Comparison of ENCODE assay signal across 19 cellular contexts in genomic region chr16:53176434-53176833, GRCh38.
DNase-seq lines count a peak whose midpoint lies in the region; ATAC-seq, FAIRE-seq and TF ChIP-seq lines count a peak whose summit lies in the region.
"Had no signal": no experiment of that assay in that cellular context is flagged by ENCODE, and none has a peak within 500 bp of the region (broad histone marks: within the 10 kb centered on the region; RNA-seq: fewer than 3 reads in every experiment).

No MANE protein-coding gene starts in this region.

- H3K4me2 ChIP-seq in OCI-LY3 (ENCODE audit: low read length) (peak overlapping the region; percentile 28), K562 (ENCODE audit: insufficient read depth, low read length) (no peak overlapping the region), mammary epithelial cell (ENCODE audit: insufficient read depth, low read depth, low read length) (no peak overlapping the region)

- POLR2A ChIA-PET in K562 (lab: Yijun Ruan, JAX): interaction anchor here (0.6 kb wide), 1 partner anchor 81 kb away, joined by 3 read pairs; no protein-coding TSS in a partner anchor

- dilution Hi-C loops in mammary epithelial cell (cut with HindIII; ENCODE audit: low sequenced_read_pairs): no loop called here

- intact Hi-C loops in K562 (cut with micrococcal nuclease) (no loop called here), mammary epithelial cell (cut with micrococcal nuclease) (no loop called here)

- in situ Hi-C loops in K562 (cut with MboI): no loop called here
- in situ Hi-C loops in mammary epithelial cell (cut with MboI; ENCODE audit: low sequenced_read_pairs in 2 of 2): no loop called here

- FAIRE-seq in GM12891 (lab: Jason Lieb, UNC) (no peak), GM18507 (lab: Jason Lieb, UNC) (peak; percentile 35), K562 (lab: Jason Lieb, UNC) (peak; percentile 23)
- FAIRE-seq: GM19239, H1 had no signal

- H3K27ac ChIP-seq in OCI-LY3 (ENCODE audit: low read length) (no peak overlapping the region), K562 (ENCODE audit: extremely low read depth, low read depth, low read length) (no peak overlapping the region), mammary epithelial cell (ENCODE audit: insufficient read depth, low read depth, low read length) (no peak overlapping the region)
- H3K27ac ChIP-seq: GM23248 had no signal

- H3K79me2 ChIP-seq in OCI-LY3 (ENCODE audit: low read length) (peaks cover 59% of the 10 kb centered on the region), K562 (ENCODE audit: control insufficient read depth, insufficient read depth, low read length) (peaks cover 52% of the 10 kb centered on the region), mammary epithelial cell (ENCODE audit: insufficient read depth, low read length) (peaks cover 48% of the 10 kb centered on the region)

- TF ChIP-seq RAD21 in K562 (CRISPR knock-in tag; conservative IDR thresholded peaks at IDR 0.05 in 1 of 2, IDR thresholded peaks at IDR 0.05 in 1 of 2): no peak

- BruUV-seq in K562 (replicated peaks; lab: Mats Ljungman, UMichigan) (no TSS peak), mammary epithelial cell (replicated peaks; lab: Mats Ljungman, UMichigan) (no TSS peak)

- peaks cover 55% of the 10 kb centered on the region for H4K20me1 ChIP-seq in OCI-LY3 (ENCODE audit: insufficient read depth, low read length)
- no peaks in the 10 kb centered on the region for H4K20me1 ChIP-seq in K562 (replicated peaks; ENCODE audit: control insufficient read depth, insufficient read depth, low read length)
- no peaks in the 10 kb centered on the region for H4K20me1 ChIP-seq in mammary epithelial cell (ENCODE audit: insufficient read depth, low read length)

- H3K9me3 ChIP-seq in OCI-LY3 (ENCODE audit: insufficient read depth, low read length) (no peaks in the 10 kb centered on the region), K562 (replicated peaks; ENCODE audit: control insufficient read depth, insufficient read depth, low read depth, low read length) (no peaks in the 10 kb centered on the region), mammary epithelial cell (replicated peaks; ENCODE audit: insufficient read depth, low read length) (no peaks in the 10 kb centered on the region)

- H3K9ac ChIP-seq in OCI-LY3 (ENCODE audit: low read length): no peak overlapping the region
- no peak overlapping the region for H3K9ac ChIP-seq in K562 (ENCODE audit: insufficient read depth in 1 of 2, low read depth in 2 of 2, low read length in 2 of 2)
- H3K9ac ChIP-seq in mammary epithelial cell (ENCODE audit: insufficient read depth, low read length): no peak overlapping the region
- H3K9ac ChIP-seq: GM23248 had no signal

- CTCF ChIA-PET in K562 (lab: Yijun Ruan, JAX; ENCODE audit: low intra/inter-chr PET ratio): no interaction called here
- CTCF ChIA-PET in mammary epithelial cell (lab: Charles Lee; ENCODE audit: low non-redundant PET): no interaction called here

- H2AFZ ChIP-seq in OCI-LY3 (ENCODE audit: low read depth, low read length) (no peak overlapping the region), K562 (ENCODE audit: low read depth, low read length) (no peak overlapping the region), mammary epithelial cell (ENCODE audit: low read depth, low read length) (no peak overlapping the region)
- H2AFZ ChIP-seq: GM23248 had no signal

- H3K36me3 ChIP-seq in OCI-LY3 (replicated peaks; ENCODE audit: low read depth, low read length): peaks cover 34% of the 10 kb centered on the region
- H3K36me3 ChIP-seq in K562 (ENCODE audit: control insufficient read depth, insufficient read depth, low read length): peaks cover 11% of the 10 kb centered on the region; the same call in 2 of the 3 replicates
- H3K36me3 ChIP-seq in mammary epithelial cell (ENCODE audit: insufficient read depth, low read length): peaks cover 6% of the 10 kb centered on the region

- no peak overlapping the region for H3K4me3 ChIP-seq in OCI-LY3 (ENCODE audit: low read length)
- no peak overlapping the region for H3K4me3 ChIP-seq in K562
- no peak overlapping the region for H3K4me3 ChIP-seq in mammary epithelial cell (replicated peaks in 1 of 3; ENCODE audit: insufficient read depth in 1 of 3, low read depth in 2 of 3, low read length in 3 of 3)
- H3K4me3 ChIP-seq: GM23248 had no signal

- H3K27me3 ChIP-seq in OCI-LY3 (ENCODE audit: low read depth, low read length) (no peaks in the 10 kb centered on the region), K562 (ENCODE audit: control insufficient read depth in 2 of 2, insufficient read depth in 2 of 2, low read length in 2 of 2) (no peaks in the 10 kb centered on the region), mammary epithelial cell (ENCODE audit: insufficient read depth, low read length) (no peaks in the 10 kb centered on the region)

- DNase-seq in GM12891 (ENCODE audit: insufficient read length, low spot score) (no peak), GM18507 (ENCODE audit: extremely low spot score, insufficient read length, low read depth) (no peak), K562 (ENCODE audit: extremely low read depth in 1 of 4, low spot score in 3 of 4) (no peak), SKM-1 treated with dmso at 0.1 percent for 144 hours (lab: John Stamatoyannopoulos, UW; ENCODE audit: unreplicated experiment) (no peak), mammary epithelial cell (no peak)
- no peak for DNase-seq in activated CD4-positive, alpha-beta T cell treated with anti-CD3 and anti-CD28 coated beads, Interleukin-2, amount 50 U/mL, for 48 hours
- DNase-seq: C1 segment of cervical spinal cord; Calu3; CD4-positive, alpha-beta memory T cell; COR-L47; DMS53; DMS79 treated with DMSO at 0.1 percent for 48 hours; GF-D8; GM23248; H7; HCEC 1CT had no signal

- no peak for TF ChIP-seq EP300 in K562 (IDR thresholded peaks at IDR 0.05; ENCODE audit: low read length)

- TF ChIP-seq POLR2A in GM12891 (IDR thresholded peaks at IDR 0.05; ENCODE audit: low read depth, low read length): no peak
- TF ChIP-seq POLR2A in K562 (conservative IDR thresholded peaks at IDR 0.05): no peak

- H3K9me1 ChIP-seq in K562 (ENCODE audit: control insufficient read depth, insufficient read depth, low read length): no peaks in the 10 kb centered on the region

- H3K4me1 ChIP-seq in OCI-LY3 (ENCODE audit: low read length) (peaks cover 28% of the 10 kb centered on the region), K562 (replicated peaks in 1 of 2; ENCODE audit: control insufficient read depth in 2 of 2, insufficient read depth in 2 of 2, low read length in 2 of 2) (no peaks in the 10 kb centered on the region), mammary epithelial cell (ENCODE audit: insufficient read depth, low read length) (no peaks in the 10 kb centered on the region)

- no peak for TF ChIP-seq CTCF in OCI-LY3 (IDR thresholded peaks at IDR 0.05; ENCODE audit: low read depth, low read length)
- TF ChIP-seq CTCF in K562 (IDR thresholded peaks at IDR 0.05 in 2 of 3, conservative IDR thresholded peaks at IDR 0.05 in 1 of 3; ENCODE audit: insufficient read depth in 2 of 3, low read depth in 1 of 3, low read length in 3 of 3): no peak
- TF ChIP-seq CTCF in mammary epithelial cell (conservative IDR thresholded peaks at IDR 0.05 in 1 of 2, IDR thresholded peaks at IDR 0.05 in 1 of 2; ENCODE audit: extremely low read depth in 1 of 2, insufficient read depth in 1 of 2, low read depth in 1 of 2, low read length in 2 of 2): no peak

- no peak for ATAC-seq in K562

TF ChIP-seq in GM12891, 5 proteins besides CTCF, POLR2A, EP300 and RAD21:
- TF ChIP-seq TAF1 (IDR thresholded peaks at IDR 0.05; ENCODE audit: low read depth, low read length) (no peak), SPI1 (IDR thresholded peaks at IDR 0.05; ENCODE audit: low read depth, low read length) (peak; percentile 59)

TF ChIP-seq in K562, 482 proteins besides CTCF, POLR2A, EP300 and RAD21:
- TF ChIP-seq MEIS2 (IDR thresholded peaks at IDR 0.05; ENCODE audit: partially characterized antibody) (peak; percentile 13), HEY1 (CRISPR knock-in tag; IDR thresholded peaks at IDR 0.05; ENCODE audit: borderline replicate concordance) (no peak), ZNF766 (CRISPR knock-in tag; conservative IDR thresholded peaks at IDR 0.05) (no peak)
TF ChIP-seq in K562: peak in this region for 1.
